In the genomic region with DNA sequence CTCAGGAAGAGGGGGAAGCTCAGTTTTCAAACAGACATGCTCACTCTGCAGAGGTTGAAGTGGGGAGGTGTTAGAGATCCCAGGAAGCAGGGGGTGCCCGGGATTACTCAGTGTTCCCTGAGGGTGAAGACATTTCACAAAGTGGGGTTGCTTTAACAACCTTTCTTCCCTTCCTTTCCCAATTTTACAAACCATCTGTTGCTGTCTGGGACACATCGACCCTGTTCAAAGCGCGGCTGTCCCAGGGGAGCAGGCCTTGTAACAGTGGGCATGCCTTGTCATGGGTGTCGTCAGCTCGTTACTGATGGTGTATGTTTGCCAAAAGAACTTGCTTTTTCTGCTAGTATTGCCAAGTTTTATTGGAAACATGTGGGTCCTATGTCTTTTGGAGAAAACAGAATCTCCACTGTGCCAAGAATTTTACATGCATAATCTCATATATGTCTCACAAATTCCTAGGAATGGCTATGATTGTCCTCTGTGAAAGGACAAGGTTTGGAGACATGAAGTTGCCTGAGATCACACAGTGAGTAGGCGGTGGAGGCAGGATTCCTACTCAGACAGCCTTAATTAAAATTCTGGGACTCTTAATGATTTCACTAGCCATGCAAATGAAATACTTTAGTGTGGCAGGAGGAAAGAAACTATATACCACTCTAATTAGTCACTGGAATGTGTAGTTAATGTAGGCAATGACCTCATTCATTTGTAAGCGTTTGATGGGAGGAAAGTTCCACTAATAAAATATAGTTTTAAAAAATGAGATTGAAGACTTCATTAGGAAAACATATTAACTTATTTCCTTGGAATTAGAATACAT, we compare ENCODE assay signal across 13 cellular contexts.
DNase-seq lines count a peak whose midpoint lies in the region; ATAC-seq and TF ChIP-seq lines count a peak whose summit lies in the region.
"Had no signal": no experiment of that assay in that cellular context is flagged by ENCODE, and none has a peak within 500 bp of the region (broad histone marks: within the 10 kb centered on the region; RNA-seq: fewer than 3 reads in every experiment).

No MANE protein-coding gene starts in this region.

- H3K79me2 ChIP-seq in SK-N-SH (ENCODE audit: insufficient read depth) (no peaks in the 10 kb centered on the region), osteoblast (ENCODE audit: insufficient read depth, low read length) (no peaks in the 10 kb centered on the region)

- no peak for TF ChIP-seq CTCF in SK-N-SH (IDR thresholded peaks at IDR 0.05)
- no peak for TF ChIP-seq CTCF in osteoblast (IDR thresholded peaks at IDR 0.05; ENCODE audit: extremely low read depth, low read depth, low read length)

- DNase-seq in COLO829 (ENCODE audit: low spot score), result peak; percentile 36
- no peak for DNase-seq in SK-N-SH
- DNase-seq in fibroblast of peridontal ligament (ENCODE audit: extremely low read depth), result peak; percentile 88
- DNase-seq in osteoblast (ENCODE audit: insufficient read length, low spot score, missing footprints), result no peak
- DNase-seq in SHP77 (lab: John Stamatoyannopoulos, UW), result no peak
- no peak for DNase-seq in NCI-H774 (lab: John Stamatoyannopoulos, UW)
- DNase-seq: activated CD4-positive, alpha-beta memory T cell treated with anti-CD3 and anti-CD28 coated beads for 36 hours; activated naive CD8-positive, alpha-beta T cell treated with anti-CD3 and anti-CD28 coated beads for 36 hours; CD4-positive, CD25-positive, alpha-beta regulatory T cell; foreskin melanocyte; NCI-H1048 had no signal

- ATAC-seq in GM21381 (IDR thresholded peaks at IDR 0.05; ENCODE audit: unreplicated experiment) (no peak), HG03159 (IDR thresholded peaks at IDR 0.05; ENCODE audit: unreplicated experiment) (no peak)

- peaks cover 27 to 40% of the 10 kb centered on the region in 2 experiments for H3K4me1 ChIP-seq in SK-N-SH (ENCODE audit: control insufficient read depth in 1 of 2, insufficient read depth in 2 of 2, low read depth in 1 of 2, low read length in 1 of 2)
- H3K4me1 ChIP-seq in osteoblast (ENCODE audit: insufficient read depth, low read length), result peaks cover 35% of the 10 kb centered on the region

- H4K20me1 ChIP-seq in SK-N-SH (ENCODE audit: insufficient read depth), result no peaks in the 10 kb centered on the region
- H4K20me1 ChIP-seq in osteoblast (ENCODE audit: insufficient read depth, low read length), result no peaks in the 10 kb centered on the region

- CTCF ChIA-PET in SK-N-SH (lab: Yijun Ruan, JAX), result no interaction called here

- POLR2A ChIA-PET in SK-N-SH (lab: Yijun Ruan, JAX), result no interaction called here

- H3K27me3 ChIP-seq in SK-N-SH (ENCODE audit: insufficient read depth) (no peaks in the 10 kb centered on the region), osteoblast (ENCODE audit: insufficient read depth, low read length) (no peaks in the 10 kb centered on the region)

- H3K36me3 ChIP-seq in SK-N-SH (replicated peaks in 1 of 2; ENCODE audit: control insufficient read depth in 1 of 2, insufficient read depth in 2 of 2, low read length in 1 of 2) (no peaks in the 10 kb centered on the region), osteoblast (ENCODE audit: insufficient read depth, low read length) (no peaks in the 10 kb centered on the region)

- no peak overlapping the region for H3K4me3 ChIP-seq in SK-N-SH (ENCODE audit: low read depth in 2 of 2, low read length in 1 of 2)
- peak overlapping the region; percentile 6 for H3K4me3 ChIP-seq in osteoblast (ENCODE audit: insufficient read depth, low read length)

- no peaks in the 10 kb centered on the region for H3K9me2 ChIP-seq in SK-N-SH

- H3K27ac ChIP-seq in SK-N-SH (ENCODE audit: low read depth in 2 of 2, low read length in 1 of 2) (peak overlapping the region; percentile 44 to 62; a peak in 3 of 4 replicates), osteoblast (ENCODE audit: low read depth, low read length) (peak overlapping the region; percentile 78)

- no peak overlapping the region for H3K9ac ChIP-seq in SK-N-SH

- H3K4me2 ChIP-seq in SK-N-SH, result peak overlapping the region; percentile 38; the same call in 1 of the 2 replicates
- H3K4me2 ChIP-seq in osteoblast (ENCODE audit: insufficient read depth, low read length), result peak overlapping the region; percentile 63

- H3K9me3 ChIP-seq in SK-N-SH (no peaks in the 10 kb centered on the region), osteoblast (ENCODE audit: low read depth, low read length) (no peaks in the 10 kb centered on the region)

- TF ChIP-seq RAD21 in SK-N-SH (IDR thresholded peaks at IDR 0.05; ENCODE audit: low read length), result no peak

- peaks cover 21% of the 10 kb centered on the region for H3F3A ChIP-seq in SK-N-SH (replicated peaks; ENCODE audit: insufficient read depth)

- TF ChIP-seq EP300 in SK-N-SH (IDR thresholded peaks at IDR 0.05; ENCODE audit: borderline replicate concordance in 1 of 2, low read depth in 1 of 2, low read length in 1 of 2), result no peak

- peak overlapping the region; percentile 38; the same call in 1 of the 2 replicates for H2AFZ ChIP-seq in SK-N-SH (ENCODE audit: low read depth)
- H2AFZ ChIP-seq in osteoblast (ENCODE audit: low read length), result peak overlapping the region; percentile 8

- WGBS in SK-N-SH (ENCODE audit: low lambda C conversion rate), result 74% methylated on average over 8 of the region's 8 CpGs

TF ChIP-seq in SK-N-SH, 30 proteins besides CTCF, POLR2A, EP300 and RAD21:
- TF ChIP-seq SIN3A (IDR thresholded peaks at IDR 0.05; ENCODE audit: borderline replicate concordance, low read depth, low read length) (no peak), TCF12 (IDR thresholded peaks at IDR 0.05) (peak; percentile 70), CHD2 (IDR thresholded peaks at IDR 0.05; ENCODE audit: low read length, partially characterized antibody) (no peak), NFIC (IDR thresholded peaks at IDR 0.05; ENCODE audit: borderline replicate concordance) (peak; percentile 56; the same call in 1 of the 2 replicates)
TF ChIP-seq in SK-N-SH: peak in this region for 2.

Comparison
In these comparisons a context has a peak if more than half of its experiments do, and no peak if none do; other contexts are left out.
1. DNase-seq: peak in COLO829 (single experiment) and fibroblast of peridontal ligament (single experiment); none in SK-N-SH (single experiment), osteoblast (single experiment), SHP77 (0 of 2) and NCI-H774 (single experiment).